ENCODE assay signal across 17 cellular contexts in the genomic region with DNA sequence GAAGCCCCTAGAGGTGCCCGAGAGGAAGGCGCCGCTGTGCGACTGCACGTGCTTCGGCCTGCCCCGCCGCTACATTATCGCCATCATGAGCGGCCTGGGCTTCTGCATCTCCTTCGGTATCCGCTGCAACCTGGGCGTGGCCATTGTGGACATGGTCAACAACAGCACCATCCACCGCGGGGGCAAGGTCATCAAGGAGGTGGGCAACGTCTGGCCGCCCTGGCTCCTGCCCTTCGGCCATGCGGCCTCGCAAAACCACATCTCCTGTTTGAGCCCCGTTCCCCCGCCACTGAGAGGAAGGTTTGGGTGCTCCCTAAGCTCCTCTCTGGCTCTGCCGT. TPM values are rescaled to one million over a fixed set of nuclear protein-coding genes. Genes with fewer than 3 reads are reported as not detected.
"Had no signal": no experiment of that assay in that cellular context is flagged by ENCODE, and none has a peak within 500 bp of the region (broad histone marks: within the 10 kb centered on the region; RNA-seq: fewer than 3 reads in every experiment).

No MANE protein-coding gene starts in this region.

- H3K4me3 Mint-ChIP-seq: naive B cell had no signal

- H3K36me3 ChIP-seq: gastroesophageal sphincter, sigmoid colon, suprapubic skin had no signal

- ATAC-seq: activated CD4-positive, CD25-positive, alpha-beta regulatory T cell treated with anti-CD3 and anti-CD28 coated beads, Interleukin-2, amount 50 U/mL, for 24 hours; gastroesophageal sphincter had no signal

- H3K9me3 ChIP-seq: gastroesophageal sphincter, sigmoid colon, suprapubic skin had no signal

- H3K4me1 ChIP-seq: gastroesophageal sphincter had no signal

- H3K4me3 ChIP-seq: coronary artery, gastroesophageal sphincter, sigmoid colon, suprapubic skin had no signal

- H3K27ac Mint-ChIP-seq: naive B cell, progenitor cell of endocrine pancreas had no signal

- H3K27ac ChIP-seq: coronary artery, gastroesophageal sphincter, sigmoid colon, suprapubic skin had no signal

- DNase-seq: activated CD4-positive, alpha-beta T cell treated with anti-CD3 and anti-CD28 coated beads, Interleukin-2, amount 50 U/mL, for 48 hours; activated CD8-positive, alpha-beta memory T cell treated with anti-CD3 and anti-CD28 coated beads, Interleukin-2, amount 50 U/mL, for 4 hours; activated naive CD4-positive, alpha-beta T cell treated with Interleukin-2 at 50 U/mL for 16 hours; caudate nucleus; effector memory CD4-positive, alpha-beta T cell; naive B cell; sigmoid colon; stimulated activated CD4-positive, alpha-beta T cell treated with anti-CD3 and anti-CD28 coated beads, Interleukin-2, amount 100 ng/mL, for 48 hours; stimulated activated naive CD4-positive, alpha-beta T cell treated with Interleukin-2 at 50 U/mL for 16 hours had no signal

RNA-seq across cellular contexts. Expression of a gene that starts 3.4 kb away (rescaled TPM):
- total RNA-seq: epithelial cell of proximal tubule; gastroesophageal sphincter; lung microvascular endothelial cell; progenitor cell of endocrine pancreas; sigmoid colon; suprapubic skin; T-helper 2 cell treated with Interferon-gamma antibody and Interleukin-4, amounts not matched to agents 100 ng/mL and 5 ng/mL, for 36 hours had no signal
- polyA plus RNA-seq: sigmoid colon had no signal
